13 cellular contexts compared by ENCODE assay signal in the genomic region with DNA sequence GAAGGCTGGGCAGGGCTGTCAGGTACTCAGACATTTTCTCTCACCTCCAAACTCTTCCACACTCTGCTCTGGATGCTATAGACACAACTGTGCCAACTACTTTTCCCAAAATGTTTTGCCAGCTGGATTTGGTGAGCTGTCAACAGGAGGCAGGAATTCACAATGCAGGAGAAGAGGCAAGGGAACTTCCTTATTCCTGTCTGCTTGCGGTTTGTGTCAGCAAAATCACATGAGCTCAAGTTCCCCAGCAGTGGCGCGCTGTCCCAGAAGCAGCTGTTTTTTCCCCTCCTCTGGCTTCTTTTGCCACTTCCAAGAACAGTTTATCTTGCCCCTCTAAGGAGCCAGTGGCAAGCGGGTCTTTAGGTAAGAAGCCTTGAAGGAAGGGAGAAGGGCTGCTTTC.
DNase-seq lines count a peak whose midpoint lies in the region; TF ChIP-seq lines count a peak whose summit lies in the region.
"Had no signal": no experiment of that assay in that cellular context is flagged by ENCODE, and none has a peak within 500 bp of the region (broad histone marks: within the 10 kb centered on the region; RNA-seq: fewer than 3 reads in every experiment).

No MANE protein-coding gene starts in this region.

- no peak for TF ChIP-seq EP300 in ovary (IDR thresholded peaks at IDR 0.05)

- H3K4me1 ChIP-seq in colonic mucosa: no peaks in the 10 kb centered on the region
- peaks cover 4% of the 10 kb centered on the region for H3K4me1 ChIP-seq in ovary (ENCODE audit: insufficient read depth)
- H3K4me1 ChIP-seq: SJSA1 had no signal

- DNase-seq in SIG-M5 treated with dmso at 0.1 percent for 504 hours (lab: John Stamatoyannopoulos, UW; ENCODE audit: unreplicated experiment) (peak; percentile 11), SIG-M5 (lab: John Stamatoyannopoulos, UW) (no peak), colonic mucosa (peak; percentile 25), left kidney (ENCODE audit: low read depth, low spot score) (peak; percentile 24), superior temporal gyrus (ENCODE audit: extremely low spot score) (peak; percentile 28), NCI-H1694 treated with DMSO at 0.1 percent for 48 hours (lab: John Stamatoyannopoulos, UW) (no peak), ovary (no peak), dedifferentiated amniotic fluid mesenchymal stem cell (ENCODE audit: extremely low spot score) (no peak)
- DNase-seq: activated CD4-positive, alpha-beta T cell treated with anti-CD3 and anti-CD28 coated beads, Interleukin-2, amount 50 U/mL, for 1 hour; stimulated activated CD4-positive, alpha-beta T cell treated with anti-CD3 and anti-CD28 coated beads, Interleukin-2, amount 100 ng/mL, for 24 hours had no signal

- H3K27me3 ChIP-seq in colonic mucosa: no peaks in the 10 kb centered on the region
- no peaks in the 10 kb centered on the region for H3K27me3 ChIP-seq in ovary
- H3K27me3 ChIP-seq: SJSA1 had no signal

- TF ChIP-seq CTCF in colonic mucosa (IDR thresholded peaks at IDR 0.05): no peak
- no peak for TF ChIP-seq CTCF in ovary (IDR thresholded peaks at IDR 0.05)

- H3K4me3 ChIP-seq in colonic mucosa: no peak overlapping the region
- H3K4me3 ChIP-seq in ovary: no peak overlapping the region
- H3K4me3 ChIP-seq: SJSA1, thoracic aorta had no signal

- no peak overlapping the region for H3K27ac ChIP-seq in colonic mucosa
- H3K27ac ChIP-seq in ovary: no peak overlapping the region
- H3K27ac ChIP-seq: 22Rv1, SJSA1, thoracic aorta had no signal

- H3K9me3 ChIP-seq in colonic mucosa: no peaks in the 10 kb centered on the region
- no peaks in the 10 kb centered on the region for H3K9me3 ChIP-seq in ovary
- H3K9me3 ChIP-seq: SJSA1, thoracic aorta had no signal

- no peak overlapping the region for H3K9ac ChIP-seq in colonic mucosa (ENCODE audit: low read depth in 2 of 2, low read length in 2 of 2)

- no peak for TF ChIP-seq POLR2A in ovary (IDR thresholded peaks at IDR 0.05)

- 45 to 61% (median 54%) methylated on average over 4 of the region's 4 CpGs for WGBS in ovary, 3 donors

- intact Hi-C loops in colonic mucosa (cut with DNase I) (no loop called here), ovary (cut with DNase I) (no loop called here)

- H3K36me3 ChIP-seq in colonic mucosa (no peaks in the 10 kb centered on the region), ovary (no peaks in the 10 kb centered on the region)
- H3K36me3 ChIP-seq: SJSA1, thoracic aorta had no signal

Comparison
In these comparisons a context has a peak if more than half of its experiments do, and no peak if none do; other contexts are left out.
1. DNase-seq: peak in SIG-M5 treated with dmso at 0.1 percent for 504 hours (single experiment), colonic mucosa (single experiment), left kidney (single experiment) and superior temporal gyrus (single experiment); none in SIG-M5 (single experiment), NCI-H1694 treated with DMSO at 0.1 percent for 48 hours (single experiment), ovary (0 of 5) and dedifferentiated amniotic fluid mesenchymal stem cell (single experiment).